1 cellular context compared by ENCODE assay signal in the genomic region with DNA sequence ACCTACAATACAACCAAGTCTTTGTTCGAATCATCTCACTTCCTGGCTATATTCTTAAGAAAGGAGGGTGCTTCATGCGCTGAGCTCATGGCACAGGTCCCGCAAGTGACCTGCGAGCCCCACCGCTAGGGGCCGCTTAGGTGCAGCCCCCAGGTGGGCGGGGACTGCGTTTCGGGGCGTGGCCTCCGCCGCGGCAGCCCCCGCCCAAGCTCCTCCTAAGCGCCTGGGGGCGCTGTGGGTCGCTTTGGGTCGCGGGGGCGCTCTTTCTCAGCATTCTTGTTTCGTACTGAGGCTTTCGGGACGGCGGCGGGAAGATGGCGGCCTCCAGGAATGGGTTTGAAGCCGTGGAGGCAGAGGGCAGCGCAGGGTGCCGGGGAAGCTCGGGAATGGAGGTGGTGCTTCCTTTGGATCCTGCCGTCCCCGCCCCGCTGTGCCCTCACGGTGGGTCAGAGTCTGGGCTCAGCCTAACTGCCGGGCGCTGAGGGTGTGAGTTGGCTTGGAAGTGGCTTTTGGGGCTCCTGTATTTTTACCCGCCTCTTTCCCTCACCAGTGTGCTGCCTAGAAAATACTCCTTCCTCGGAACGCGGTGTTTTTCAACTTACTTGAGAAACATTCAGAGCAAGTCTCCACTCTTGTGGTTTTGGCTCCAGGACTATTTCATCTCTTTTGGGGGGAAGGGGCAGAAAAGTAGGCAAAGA.
A peak's percentile ranks its signal among the peaks of the same experiment; 100 is the strongest.
TF ChIP-seq lines count a peak whose summit lies in the region.

A gene with protein sequence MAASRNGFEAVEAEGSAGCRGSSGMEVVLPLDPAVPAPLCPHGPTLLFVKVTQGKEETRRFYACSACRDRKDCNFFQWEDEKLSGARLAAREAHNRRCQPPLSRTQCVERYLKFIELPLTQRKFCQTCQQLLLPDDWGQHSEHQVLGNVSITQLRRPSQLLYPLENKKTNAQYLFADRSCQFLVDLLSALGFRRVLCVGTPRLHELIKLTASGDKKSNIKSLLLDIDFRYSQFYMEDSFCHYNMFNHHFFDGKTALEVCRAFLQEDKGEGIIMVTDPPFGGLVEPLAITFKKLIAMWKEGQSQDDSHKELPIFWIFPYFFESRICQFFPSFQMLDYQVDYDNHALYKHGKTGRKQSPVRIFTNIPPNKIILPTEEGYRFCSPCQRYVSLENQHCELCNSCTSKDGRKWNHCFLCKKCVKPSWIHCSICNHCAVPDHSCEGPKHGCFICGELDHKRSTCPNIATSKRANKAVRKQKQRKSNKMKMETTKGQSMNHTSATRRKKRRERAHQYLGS (plus strand): TSS at position 279 of the 698 bp plus-strand sequence. CDS start 36 bp downstream, at position 315.

TF ChIP-seq in HepG2, 621 proteins besides CTCF, POLR2A, EP300 and RAD21 (continued from another document and continues in another):
- TF ChIP-seq MAZ (IDR thresholded peaks at IDR 0.05; ENCODE audit: borderline replicate concordance, low read depth, low read length) = peak; percentile 95
- TF ChIP-seq MAZ (CRISPR knock-in tag; IDR thresholded peaks at IDR 0.05; ENCODE audit: low read depth) = peak; percentile 84
- 0 out of 2 replicates have a peak, but pooled peaks have one; percentile 81 for TF ChIP-seq ZNF672 (CRISPR knock-in tag; IDR thresholded peaks at IDR 0.05)
- no peak for TF ChIP-seq ZNF780A (CRISPR knock-in tag; IDR thresholded peaks at IDR 0.05)
- TF ChIP-seq ZNF263 (CRISPR knock-in tag; IDR thresholded peaks at IDR 0.05) = peak; percentile 39; the same call in 1 of the 2 replicates
- 0 out of 2 replicates have a peak, but pooled peaks have one; percentile 33 for TF ChIP-seq ZNF354B (CRISPR knock-in tag; IDR thresholded peaks at IDR 0.05)
- peak; percentile 94; the same call in 1 of the 2 replicates for TF ChIP-seq KDM5B (CRISPR knock-in tag; IDR thresholded peaks at IDR 0.05; ENCODE audit: borderline replicate concordance)
- peak; percentile 87; the same call in 1 of the 2 replicates for TF ChIP-seq FIP1L1 (IDR thresholded peaks at IDR 0.05; ENCODE audit: borderline replicate concordance, insufficient read depth, low read depth, low read length)
- TF ChIP-seq MEIS2 (CRISPR knock-in tag; IDR thresholded peaks at IDR 0.05) = peak; percentile 72; the same call in 1 of the 2 replicates
- peak; percentile 84; the same call in 1 of the 2 replicates for TF ChIP-seq NRL (CRISPR knock-in tag; IDR thresholded peaks at IDR 0.05; ENCODE audit: borderline replicate concordance)
- TF ChIP-seq, protein P1, sequence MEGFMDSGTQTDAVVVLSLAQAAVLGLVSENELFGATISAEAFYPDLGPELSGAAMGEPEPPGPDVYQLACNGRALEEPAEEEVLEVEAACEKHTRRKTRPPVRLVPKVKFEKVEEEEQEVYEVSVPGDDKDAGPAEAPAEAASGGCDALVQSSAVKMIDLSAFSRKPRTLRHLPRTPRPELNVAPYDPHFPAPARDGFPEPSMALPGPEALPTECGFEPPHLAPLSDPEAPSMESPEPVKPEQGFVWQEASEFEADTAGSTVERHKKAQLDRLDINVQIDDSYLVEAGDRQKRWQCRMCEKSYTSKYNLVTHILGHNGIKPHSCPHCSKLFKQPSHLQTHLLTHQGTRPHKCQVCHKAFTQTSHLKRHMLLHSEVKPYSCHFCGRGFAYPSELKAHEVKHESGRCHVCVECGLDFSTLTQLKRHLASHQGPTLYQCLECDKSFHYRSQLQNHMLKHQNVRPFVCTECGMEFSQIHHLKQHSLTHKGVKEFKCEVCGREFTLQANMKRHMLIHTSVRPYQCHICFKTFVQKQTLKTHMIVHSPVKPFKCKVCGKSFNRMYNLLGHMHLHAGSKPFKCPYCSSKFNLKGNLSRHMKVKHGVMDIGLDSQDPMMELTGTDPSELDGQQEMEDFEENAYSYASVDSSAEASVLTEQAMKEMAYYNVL (CRISPR knock-in tag; IDR thresholded peaks at IDR 0.05; ENCODE audit: borderline replicate concordance) = peak; percentile 88; the same call in 1 of the 2 replicates
- TF ChIP-seq, protein P2, sequence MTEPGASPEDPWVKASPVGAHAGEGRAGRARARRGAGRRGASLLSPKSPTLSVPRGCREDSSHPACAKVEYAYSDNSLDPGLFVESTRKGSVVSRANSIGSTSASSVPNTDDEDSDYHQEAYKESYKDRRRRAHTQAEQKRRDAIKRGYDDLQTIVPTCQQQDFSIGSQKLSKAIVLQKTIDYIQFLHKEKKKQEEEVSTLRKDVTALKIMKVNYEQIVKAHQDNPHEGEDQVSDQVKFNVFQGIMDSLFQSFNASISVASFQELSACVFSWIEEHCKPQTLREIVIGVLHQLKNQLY (CRISPR knock-in tag; IDR thresholded peaks at IDR 0.05) = peak; percentile 93
- TF ChIP-seq EZH2 (conservative IDR thresholded peaks at IDR 0.05; ENCODE audit: low read depth, low read length) = no peak
- TF ChIP-seq KDM2A (CRISPR knock-in tag; IDR thresholded peaks at IDR 0.05; ENCODE audit: borderline replicate concordance, low read depth) = peak; percentile 100
- TF ChIP-seq ERF (CRISPR knock-in tag; IDR thresholded peaks at IDR 0.05) = peak; percentile 93
- TF ChIP-seq ZBTB3 (CRISPR knock-in tag; IDR thresholded peaks at IDR 0.05; ENCODE audit: borderline replicate concordance, low read depth) = no peak
- peak; percentile 50; the same call in 1 of the 2 replicates for TF ChIP-seq BHLHE40 (IDR thresholded peaks at IDR 0.05; ENCODE audit: low read length)
- TF ChIP-seq ZNF563 (CRISPR knock-in tag; IDR thresholded peaks at IDR 0.05) = 0 out of 2 replicates have a peak, but pooled peaks have one; percentile 79
- TF ChIP-seq, protein P3, sequence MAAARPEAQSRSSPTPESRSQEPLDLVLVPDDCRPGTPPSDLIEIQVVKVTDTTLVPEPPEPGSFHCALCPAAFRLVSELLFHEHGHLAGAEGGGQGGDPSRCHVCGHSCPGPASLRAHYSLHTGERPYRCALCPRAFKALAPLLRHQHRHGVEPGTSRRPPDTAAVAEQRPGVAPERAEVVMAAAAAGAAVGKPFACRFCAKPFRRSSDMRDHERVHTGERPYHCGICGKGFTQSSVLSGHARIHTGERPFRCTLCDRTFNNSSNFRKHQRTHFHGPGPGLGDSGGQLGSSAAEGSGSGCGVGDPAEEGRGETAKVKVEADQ (CRISPR knock-in tag; IDR thresholded peaks at IDR 0.05; ENCODE audit: borderline replicate concordance) = peak; percentile 86; the same call in 1 of the 2 replicates
- TF ChIP-seq NAIF1 (CRISPR knock-in tag; IDR thresholded peaks at IDR 0.05; ENCODE audit: borderline replicate concordance) = peak; percentile 82; the same call in 1 of the 2 replicates
- TF ChIP-seq MAF1 (CRISPR knock-in tag; IDR thresholded peaks at IDR 0.05; ENCODE audit: borderline replicate concordance) = peak; percentile 73; the same call in 1 of the 2 replicates
- no peak for TF ChIP-seq ZNF841 (CRISPR knock-in tag; IDR thresholded peaks at IDR 0.05; ENCODE audit: borderline replicate concordance)
- TF ChIP-seq ZNF839 (CRISPR knock-in tag; IDR thresholded peaks at IDR 0.05; ENCODE audit: borderline replicate concordance) = peak; percentile 90; the same call in 1 of the 2 replicates
- TF ChIP-seq HDAC1 (CRISPR knock-in tag; IDR thresholded peaks at IDR 0.05) = peak; percentile 96
- peak; percentile 43; the same call in 1 of the 2 replicates for TF ChIP-seq ZNF570 (CRISPR knock-in tag; IDR thresholded peaks at IDR 0.05; ENCODE audit: borderline replicate concordance)
- TF ChIP-seq NFATC3 (CRISPR knock-in tag; IDR thresholded peaks at IDR 0.05) = peak; percentile 89
- peak; percentile 84; the same call in 1 of the 2 replicates for TF ChIP-seq CBX5 (CRISPR knock-in tag; IDR thresholded peaks at IDR 0.05; ENCODE audit: borderline replicate concordance)
- TF ChIP-seq YEATS4 (CRISPR knock-in tag; IDR thresholded peaks at IDR 0.05; ENCODE audit: borderline replicate concordance) = peak; percentile 96
- 0 out of 2 replicates have a peak, but pooled peaks have one; percentile 51 for TF ChIP-seq DNMT3B (CRISPR knock-in tag; conservative IDR thresholded peaks at IDR 0.05)
- no peak for TF ChIP-seq CC2D1A (CRISPR knock-in tag; IDR thresholded peaks at IDR 0.05)
- peak; percentile 99 for TF ChIP-seq ZMYM2 (CRISPR knock-in tag; IDR thresholded peaks at IDR 0.05)
- peak; percentile 64; the same call in 1 of the 2 replicates for TF ChIP-seq ZNF790 (CRISPR knock-in tag; IDR thresholded peaks at IDR 0.05; ENCODE audit: borderline replicate concordance)
- TF ChIP-seq MAFF (IDR thresholded peaks at IDR 0.05; ENCODE audit: low read depth, low read length) = no peak
- peak; percentile 89 for TF ChIP-seq ZNF274 (CRISPR knock-in tag; IDR thresholded peaks at IDR 0.05)
- no peak for TF ChIP-seq CEBPB (IDR thresholded peaks at IDR 0.05; ENCODE audit: borderline replicate concordance, low read depth, low read length)
- TF ChIP-seq ZNF547 (CRISPR knock-in tag; IDR thresholded peaks at IDR 0.05) = peak; percentile 86
- no peak for TF ChIP-seq FOSL1 (CRISPR knock-in tag; IDR thresholded peaks at IDR 0.05; ENCODE audit: borderline replicate concordance)
- TF ChIP-seq POLR2AphosphoS5 (IDR thresholded peaks at IDR 0.05; ENCODE audit: low read depth, low read length) = peak; percentile 73
- TF ChIP-seq ZNF709 (CRISPR knock-in tag; IDR thresholded peaks at IDR 0.05) = 0 out of 2 replicates have a peak, but pooled peaks have one; percentile 45
- TF ChIP-seq SALL1 (CRISPR knock-in tag; IDR thresholded peaks at IDR 0.05) = peak; percentile 90
- TF ChIP-seq ZNF430 (CRISPR knock-in tag; IDR thresholded peaks at IDR 0.05) = peak; percentile 81; the same call in 1 of the 2 replicates
- TF ChIP-seq ZNF207 (IDR thresholded peaks at IDR 0.05; ENCODE audit: borderline replicate concordance) = no peak
- TF ChIP-seq, protein P4, sequence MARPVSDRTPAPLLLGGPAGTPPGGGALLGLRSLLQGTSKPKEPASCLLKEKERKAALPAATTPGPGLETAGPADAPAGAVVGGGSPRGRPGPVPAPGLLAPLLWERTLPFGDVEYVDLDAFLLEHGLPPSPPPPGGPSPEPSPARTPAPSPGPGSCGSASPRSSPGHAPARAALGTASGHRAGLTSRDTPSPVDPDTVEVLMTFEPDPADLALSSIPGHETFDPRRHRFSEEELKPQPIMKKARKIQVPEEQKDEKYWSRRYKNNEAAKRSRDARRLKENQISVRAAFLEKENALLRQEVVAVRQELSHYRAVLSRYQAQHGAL (CRISPR knock-in tag; IDR thresholded peaks at IDR 0.05; ENCODE audit: not compliant biosample characterization) = peak; percentile 36
- TF ChIP-seq ZSCAN22 (CRISPR knock-in tag; IDR thresholded peaks at IDR 0.05) = no peak
- 0 out of 2 replicates have a peak, but pooled peaks have one; percentile 57 for TF ChIP-seq ZNF180 (CRISPR knock-in tag; IDR thresholded peaks at IDR 0.05; ENCODE audit: borderline replicate concordance, low read depth)
- TF ChIP-seq, protein P5, sequence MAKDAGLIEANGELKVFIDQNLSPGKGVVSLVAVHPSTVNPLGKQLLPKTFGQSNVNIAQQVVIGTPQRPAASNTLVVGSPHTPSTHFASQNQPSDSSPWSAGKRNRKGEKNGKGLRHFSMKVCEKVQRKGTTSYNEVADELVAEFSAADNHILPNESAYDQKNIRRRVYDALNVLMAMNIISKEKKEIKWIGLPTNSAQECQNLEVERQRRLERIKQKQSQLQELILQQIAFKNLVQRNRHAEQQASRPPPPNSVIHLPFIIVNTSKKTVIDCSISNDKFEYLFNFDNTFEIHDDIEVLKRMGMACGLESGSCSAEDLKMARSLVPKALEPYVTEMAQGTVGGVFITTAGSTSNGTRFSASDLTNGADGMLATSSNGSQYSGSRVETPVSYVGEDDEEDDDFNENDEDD (CRISPR knock-in tag; IDR thresholded peaks at IDR 0.05; ENCODE audit: borderline replicate concordance) = peak; percentile 64; the same call in 1 of the 2 replicates
- TF ChIP-seq KMT2B (CRISPR knock-in tag; IDR thresholded peaks at IDR 0.05) = peak; percentile 93
- TF ChIP-seq ZNF343 (CRISPR knock-in tag; IDR thresholded peaks at IDR 0.05) = 0 out of 2 replicates have a peak, but pooled peaks have one; percentile 48
- TF ChIP-seq, protein P6, sequence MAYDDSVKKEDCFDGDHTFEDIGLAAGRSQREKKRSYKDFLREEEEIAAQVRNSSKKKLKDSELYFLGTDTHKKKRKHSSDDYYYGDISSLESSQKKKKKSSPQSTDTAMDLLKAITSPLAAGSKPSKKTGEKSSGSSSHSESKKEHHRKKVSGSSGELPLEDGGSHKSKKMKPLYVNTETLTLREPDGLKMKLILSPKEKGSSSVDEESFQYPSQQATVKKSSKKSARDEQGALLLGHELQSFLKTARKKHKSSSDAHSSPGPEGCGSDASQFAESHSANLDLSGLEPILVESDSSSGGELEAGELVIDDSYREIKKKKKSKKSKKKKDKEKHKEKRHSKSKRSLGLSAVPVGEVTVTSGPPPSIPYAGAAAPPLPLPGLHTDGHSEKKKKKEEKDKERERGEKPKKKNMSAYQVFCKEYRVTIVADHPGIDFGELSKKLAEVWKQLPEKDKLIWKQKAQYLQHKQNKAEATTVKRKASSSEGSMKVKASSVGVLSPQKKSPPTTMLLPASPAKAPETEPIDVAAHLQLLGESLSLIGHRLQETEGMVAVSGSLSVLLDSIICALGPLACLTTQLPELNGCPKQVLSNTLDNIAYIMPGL (CRISPR knock-in tag; IDR thresholded peaks at IDR 0.05; ENCODE audit: borderline replicate concordance in 1 of 2, low read depth in 1 of 2) = peak; percentile 97 to 98
- TF ChIP-seq, protein P7, sequence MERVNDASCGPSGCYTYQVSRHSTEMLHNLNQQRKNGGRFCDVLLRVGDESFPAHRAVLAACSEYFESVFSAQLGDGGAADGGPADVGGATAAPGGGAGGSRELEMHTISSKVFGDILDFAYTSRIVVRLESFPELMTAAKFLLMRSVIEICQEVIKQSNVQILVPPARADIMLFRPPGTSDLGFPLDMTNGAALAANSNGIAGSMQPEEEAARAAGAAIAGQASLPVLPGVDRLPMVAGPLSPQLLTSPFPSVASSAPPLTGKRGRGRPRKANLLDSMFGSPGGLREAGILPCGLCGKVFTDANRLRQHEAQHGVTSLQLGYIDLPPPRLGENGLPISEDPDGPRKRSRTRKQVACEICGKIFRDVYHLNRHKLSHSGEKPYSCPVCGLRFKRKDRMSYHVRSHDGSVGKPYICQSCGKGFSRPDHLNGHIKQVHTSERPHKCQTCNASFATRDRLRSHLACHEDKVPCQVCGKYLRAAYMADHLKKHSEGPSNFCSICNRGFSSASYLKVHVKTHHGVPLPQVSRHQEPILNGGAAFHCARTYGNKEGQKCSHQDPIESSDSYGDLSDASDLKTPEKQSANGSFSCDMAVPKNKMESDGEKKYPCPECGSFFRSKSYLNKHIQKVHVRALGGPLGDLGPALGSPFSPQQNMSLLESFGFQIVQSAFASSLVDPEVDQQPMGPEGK (CRISPR knock-in tag; IDR thresholded peaks at IDR 0.05) = peak; percentile 82
- TF ChIP-seq HES4 (CRISPR knock-in tag; IDR thresholded peaks at IDR 0.05; ENCODE audit: borderline replicate concordance) = 0 out of 2 replicates have a peak, but pooled peaks have one; percentile 64
- TF ChIP-seq MEF2D (CRISPR knock-in tag; IDR thresholded peaks at IDR 0.05) = peak; percentile 88; the same call in 1 of the 2 replicates
- TF ChIP-seq ZNF550 (CRISPR knock-in tag; IDR thresholded peaks at IDR 0.05; ENCODE audit: borderline replicate concordance) = 0 out of 2 replicates have a peak, but pooled peaks have one; percentile 63
- 0 out of 2 replicates have a peak, but pooled peaks have one; percentile 68 for TF ChIP-seq ZNF746 (CRISPR knock-in tag; IDR thresholded peaks at IDR 0.05)
